In genomic region chr11:126914166-126914565, GRCh38 we compare ENCODE assay signal across 28 cellular contexts.
"Had no signal": no experiment of that assay in that cellular context is flagged by ENCODE, and none has a peak within 500 bp of the region (broad histone marks: within the 10 kb centered on the region; RNA-seq: fewer than 3 reads in every experiment).

No MANE protein-coding gene starts in this region.

- H3K36me3 ChIP-seq: adrenal gland, breast epithelium had no signal

- H3K4me1 ChIP-seq: adrenal gland, breast epithelium had no signal

- H3K36me3 Mint-ChIP-seq: activated naive CD4-positive, alpha-beta T cell treated with anti-CD3 and anti-CD28 coated beads, Interleukin-2, amount 10 ng/mL, durations not matched to agents 7 days and 5 days; activated naive CD8-positive, alpha-beta T cell treated with anti-CD3 and anti-CD28 coated beads for 36 hours; T-cell had no signal

- H3K9me3 ChIP-seq: adrenal gland, breast epithelium, MG63 had no signal

- H3K4me3 Mint-ChIP-seq: activated CD8-positive, alpha-beta T cell treated with anti-CD3 and anti-CD28 coated beads for 36 hours; activated naive CD4-positive, alpha-beta T cell treated with anti-CD3 and anti-CD28 coated beads, Interleukin-2, amount 10 ng/mL, durations not matched to agents 7 days and 5 days; activated naive CD8-positive, alpha-beta T cell treated with anti-CD3 and anti-CD28 coated beads for 36 hours; activated T-cell treated with anti-CD3 and anti-CD28 coated beads, Interleukin-2, amount 50 U/mL, for 72 hours; T-cell had no signal

- H3K27me3 Mint-ChIP-seq: activated naive CD4-positive, alpha-beta T cell treated with anti-CD3 and anti-CD28 coated beads, Interleukin-2, amount 10 ng/mL, durations not matched to agents 7 days and 5 days; activated naive CD8-positive, alpha-beta T cell treated with anti-CD3 and anti-CD28 coated beads for 36 hours had no signal

- H3K4me1 Mint-ChIP-seq: activated naive CD4-positive, alpha-beta T cell treated with anti-CD3 and anti-CD28 coated beads, Interleukin-2, amount 10 ng/mL, durations not matched to agents 7 days and 5 days; T-cell had no signal

- H3K27ac ChIP-seq: adrenal gland, breast epithelium, SK-N-MC had no signal

- H3K27me3 ChIP-seq: adrenal gland, breast epithelium, MG63 had no signal

- H3K27ac Mint-ChIP-seq: activated CD8-positive, alpha-beta T cell treated with anti-CD3 and anti-CD28 coated beads for 36 hours; activated naive CD4-positive, alpha-beta T cell treated with anti-CD3 and anti-CD28 coated beads, Interleukin-2, amount 10 ng/mL, durations not matched to agents 7 days and 5 days; activated naive CD8-positive, alpha-beta T cell treated with anti-CD3 and anti-CD28 coated beads for 36 hours; activated T-cell treated with anti-CD3 and anti-CD28 coated beads, Interleukin-2, amount 50 U/mL, for 72 hours; activated T-helper 2 cell treated with anti-CD3 and anti-CD28 coated beads, Interferon-gamma antibody, Interleukin-2, Interleukin-4, amounts not matched to agents 10 μg/mL and 5 μg/mL and 100 μg/mL, durations not matched to agents 14 hours and 24 hours and 36 hours; T-cell had no signal

- DNase-seq: activated CD4-positive, alpha-beta T cell treated with anti-CD3 and anti-CD28 coated beads for 4 hours; activated CD8-positive, alpha-beta memory T cell treated with anti-CD3 and anti-CD28 coated beads, Interleukin-2, amount 50 U/mL, for 4 hours; activated CD8-positive, alpha-beta T cell treated with anti-CD3 and anti-CD28 coated beads for 36 hours; activated gamma-delta T cell treated with Interleukin-2 at 50 U/mL for 16 hours; activated naive CD4-positive, alpha-beta T cell treated with anti-CD3 and anti-CD28 coated beads, Interleukin-2, amount 10 ng/mL, durations not matched to agents 7 days and 5 days; activated naive CD8-positive, alpha-beta T cell treated with anti-CD3 and anti-CD28 coated beads for 36 hours; activated T-cell treated with anti-CD3 and anti-CD28 coated beads, Interleukin-2, amount 50 U/mL, for 72 hours; adrenal gland; anterior cingulate cortex; central memory CD4-positive, alpha-beta T cell; MG63; MV-4-11; NCI-H1092 treated with DMSO at 0.1 percent for 48 hours; NCI-H1417 treated with DMSO at 0.1 percent for 48 hours; NCI-H1694; NCI-H2029; NCI-H2107; NCI-H2171 treated with DMSO at 0.1 percent for 48 hours; NCI-H526 treated with DMSO at 0.1 percent for 48 hours; NCI-H82; NK-92 treated with Interleukin-12 subunit alpha and Interleukin-12 subunit beta, amount 100 ng/mL, for 24 hours; OCI-M1; RPMI8226; T-cell; T-helper 2 cell had no signal

- H3K4me3 ChIP-seq: adrenal gland, breast epithelium, MG63, SK-N-MC had no signal

- H3K9me3 Mint-ChIP-seq: activated naive CD4-positive, alpha-beta T cell treated with anti-CD3 and anti-CD28 coated beads, Interleukin-2, amount 10 ng/mL, durations not matched to agents 7 days and 5 days; activated naive CD8-positive, alpha-beta T cell treated with anti-CD3 and anti-CD28 coated beads for 36 hours; T-cell had no signal
